In the genomic region with DNA sequence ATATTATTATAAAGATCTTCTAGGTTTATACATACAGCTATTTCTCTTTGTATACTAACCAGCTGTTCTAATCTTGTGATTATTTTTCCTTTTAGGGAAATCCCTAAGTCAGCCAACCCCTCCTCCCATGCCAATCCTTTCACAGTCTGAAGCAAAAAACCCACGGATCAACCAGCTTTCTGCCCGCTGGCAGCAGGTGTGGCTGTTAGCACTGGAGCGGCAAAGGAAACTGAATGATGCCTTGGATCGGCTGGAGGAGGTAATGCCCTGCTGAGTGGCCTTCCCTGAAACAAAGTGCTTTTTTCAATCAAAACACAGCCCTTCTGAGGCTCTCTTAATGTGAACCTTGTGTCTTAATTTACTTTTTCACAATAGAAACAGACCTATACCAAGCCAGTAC, we compare ENCODE assay signal across 21 cellular contexts. TPM values are rescaled to one million over a fixed set of nuclear protein-coding genes. Genes with fewer than 3 reads are reported as not detected.
"Had no signal": no experiment of that assay in that cellular context is flagged by ENCODE, and none has a peak within 500 bp of the region (broad histone marks: within the 10 kb centered on the region; RNA-seq: fewer than 3 reads in every experiment).

No MANE protein-coding gene starts in this region.

- DNase-seq: dermis blood vessel endothelial cell; effector memory CD8-positive, alpha-beta T cell; erythroblast; esophagus squamous epithelium; foreskin melanocyte; glutamatergic neuron; immature natural killer cell; islet precursor cell; kidney glomerular epithelial cell; left colon; left ventricle myocardium superior; lower lobe of right lung; natural killer cell; pancreas; right lobe of liver; small intestine; stimulated activated CD4-positive, alpha-beta T cell treated with anti-CD3 and anti-CD28 coated beads, Interleukin-15, amount 100 ng/mL, for 24 hours; stimulated activated CD4-positive, alpha-beta T cell treated with anti-CD3 and anti-CD28 coated beads, Interleukin-2, amount 100 ng/mL, for 48 hours; stimulated activated naive CD4-positive, alpha-beta T cell; stimulated activated naive CD8-positive, alpha-beta T cell treated with anti-CD3 and anti-CD28 coated beads, Interleukin-15, amount 100 ng/mL, for 72 hours; trophoblast cell had no signal

- ATAC-seq: effector memory CD8-positive, alpha-beta T cell; left colon; left ventricle myocardium superior; lower lobe of right lung; natural killer cell; pancreas; right lobe of liver; stimulated activated naive CD8-positive, alpha-beta T cell treated with anti-CD3 and anti-CD28 coated beads, Interleukin-15, amount 100 ng/mL, for 72 hours had no signal

RNA-seq across cellular contexts. Expression of a gene that starts 32.4 kb away (rescaled TPM):
- total RNA-seq: left ventricle myocardium superior, lower lobe of right lung had no signal
